8 cellular contexts compared by ENCODE assay signal in the genomic region with DNA sequence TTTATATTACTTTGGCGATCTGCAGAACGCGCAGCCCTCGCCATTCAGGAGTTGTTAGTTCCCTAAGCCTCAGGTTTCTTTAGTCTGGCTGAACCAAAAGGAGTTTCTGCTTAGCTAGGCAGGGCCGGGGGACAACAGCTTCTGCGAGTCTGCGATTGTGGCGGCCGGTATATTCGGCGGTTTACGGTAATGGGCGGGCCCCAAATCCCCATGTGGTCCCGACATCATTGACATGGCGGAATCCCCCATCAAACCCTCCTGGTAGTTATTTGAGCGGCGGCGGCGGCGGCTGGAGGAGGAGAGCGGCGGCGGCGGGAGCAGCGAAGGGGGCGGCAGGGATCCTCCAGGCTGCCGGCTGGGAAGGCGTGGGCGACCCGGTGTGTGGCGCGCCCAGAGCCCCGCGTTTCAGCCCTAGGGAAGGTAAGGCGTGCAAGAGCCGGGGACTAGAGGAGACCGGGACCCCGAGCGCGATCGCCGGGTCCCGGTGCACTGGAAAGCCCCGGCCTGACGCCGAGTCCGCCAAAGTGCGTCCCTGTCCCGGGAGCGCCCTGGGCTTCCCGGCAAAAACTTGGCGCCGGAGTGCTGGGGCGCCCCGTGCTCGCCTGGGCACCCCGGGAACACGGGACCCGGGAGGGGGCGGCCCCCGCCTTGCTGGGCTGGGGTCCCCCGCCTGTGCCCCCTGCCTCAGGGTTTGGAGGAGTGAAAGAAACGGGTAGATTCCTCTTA. TPM values are rescaled to one million over a fixed set of nuclear protein-coding genes. Genes with fewer than 3 reads are reported as not detected.
DNase-seq lines count a peak whose midpoint lies in the region; ATAC-seq, FAIRE-seq and TF ChIP-seq lines count a peak whose summit lies in the region.

A gene (plus strand): TSS at position 227 of the 726 bp plus-strand sequence. CDS start 72,902 bp downstream, outside the sequence.

- ATAC-seq in GM19025 (IDR thresholded peaks at IDR 0.05; ENCODE audit: low read depth, unreplicated experiment) (peak; percentile 57), HG03342 (IDR thresholded peaks at IDR 0.05; ENCODE audit: unreplicated experiment) (peak; percentile 61)
- ATAC-seq in activated CD4-positive, CD25-positive, alpha-beta regulatory T cell treated with anti-CD3 and anti-CD28 coated beads, Interleukin-2, amount 50 U/mL, for 24 hours, result peak; percentile 91 to 96

- intact Hi-C loops in kidney (cut with DNase I), result loop anchor here (10.0 kb wide), 1 partner anchor 295 kb away; no protein-coding TSS in a partner anchor

- no peaks in the 10 kb centered on the region for H3K36me3 ChIP-seq in kidney (ENCODE audit: control insufficient read depth in 1 of 2, insufficient read depth in 2 of 2, low read length in 2 of 2)

- TF ChIP-seq CTCF in AG09309 (IDR thresholded peaks at IDR 0.05; ENCODE audit: control insufficient read depth, insufficient read depth, low read depth, low read length, missing control alignments) (no peak), kidney (IDR thresholded peaks at IDR 0.05; ENCODE audit: borderline replicate concordance, extremely low read depth, insufficient read depth) (no peak)

- peak; percentile 54 for FAIRE-seq in kidney (lab: Jason Lieb, UNC)

- peak; percentile 82 for DNase-seq in AG09309 (ENCODE audit: low read depth)
- DNase-seq in NCI-H446 treated with DMSO at 0.1 percent for 48 hours (lab: John Stamatoyannopoulos, UW), result peak; percentile 92
- DNase-seq in cerebellar cortex (ENCODE audit: low spot score), result peak; percentile 96
- DNase-seq in kidney, result peak; percentile 96
- peak; percentile 93 for DNase-seq in stimulated activated CD4-positive, alpha-beta T cell treated with anti-CD3 and anti-CD28 coated beads, Interleukin-15, amount 100 ng/mL, for 24 hours

- H3K4me1 ChIP-seq in kidney (ENCODE audit: control insufficient read depth in 1 of 2, insufficient read depth in 1 of 2, low read depth in 1 of 2, low read length in 2 of 2), result peaks cover 2 to 8% of the 10 kb centered on the region in 2 donors

- H3K4me3 ChIP-seq in AG09309 (ENCODE audit: control insufficient read depth, low read depth, low read length) (peak within 1 kb of the TSS; percentile 86), kidney (ENCODE audit: low read length in 2 of 2) (peak within 1 kb of the TSS; percentile 69 to 76)

- no peaks in the 10 kb centered on the region for H3K9me3 ChIP-seq in kidney (ENCODE audit: control insufficient read depth in 1 of 2, low read length in 2 of 2)

- peak within 1 kb of the TSS; percentile 98 for H3K27ac ChIP-seq in kidney (ENCODE audit: low read depth in 2 of 2, low read length in 2 of 2)

- H3K9ac ChIP-seq in kidney (ENCODE audit: low read length in 2 of 2), result peak within 1 kb of the TSS; percentile 84 to 86

RNA-seq across cellular contexts. Expression of the gene that starts here (rescaled TPM):
- total RNA-seq in kidney, result 185 TPM
- polyA plus RNA-seq in kidney (ENCODE audit: insufficient read depth, low read depth, low replicate concordance), result 11.8 TPM

Comparison
In these comparisons a context has a peak if more than half of its experiments do, and no peak if none do; other contexts are left out.
1. Peak in every context shown above with its lines: DNase-seq, ATAC-seq, H3K4me3 ChIP-seq and H3K27ac ChIP-seq.